35 cellular contexts compared by ENCODE assay signal in the genomic region with DNA sequence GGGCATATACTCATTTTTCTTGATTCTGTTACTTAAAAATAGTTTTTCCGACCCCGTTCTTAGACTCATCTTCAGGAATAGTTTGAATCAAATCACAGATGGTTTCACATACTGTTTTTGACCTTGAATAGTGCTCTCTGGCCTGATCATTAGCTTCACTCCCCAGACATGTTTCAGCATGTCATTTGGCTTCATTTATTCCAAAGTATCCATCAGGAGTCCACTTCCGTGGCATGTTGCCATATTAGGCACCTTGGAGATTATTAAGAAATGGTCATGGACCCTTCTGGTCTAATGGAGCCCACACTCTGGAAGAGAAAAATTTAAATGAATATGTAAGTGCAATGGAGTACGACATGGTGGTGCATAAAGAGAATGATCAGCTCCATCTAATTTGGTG.
"Had no signal": no experiment of that assay in that cellular context is flagged by ENCODE, and none has a peak within 500 bp of the region (broad histone marks: within the 10 kb centered on the region; RNA-seq: fewer than 3 reads in every experiment).

No MANE protein-coding gene starts in this region.

- H3K9me3 ChIP-seq: ascending aorta had no signal

- H3K4me3 ChIP-seq: ascending aorta had no signal

- H3K27ac Mint-ChIP-seq: activated B cell treated with CpG ODN at 0.5 μM for 24 hours; activated CD4-positive, alpha-beta memory T cell treated with anti-CD3 and anti-CD28 coated beads for 36 hours; activated CD4-positive, alpha-beta T cell treated with anti-CD3 and anti-CD28 coated beads, Interleukin-2, amount 10 ng/mL, durations not matched to agents 24 days and 14 days; activated CD8-positive, alpha-beta T cell treated with anti-CD3 and anti-CD28 coated beads for 36 hours; activated naive CD4-positive, alpha-beta T cell treated with anti-CD3 and anti-CD28 coated beads for 36 hours; activated naive CD4-positive, alpha-beta T cell treated with anti-CD3 and anti-CD28 coated beads, Interleukin-2, amount 50 U/mL, for 24 hours; activated naive CD8-positive, alpha-beta T cell; activated naive CD8-positive, alpha-beta T cell treated with anti-CD3 and anti-CD28 coated beads, Interleukin-2, amount 10 ng/mL, durations not matched to agents 7 days and 5 days; activated naive CD8-positive, alpha-beta T cell treated with anti-CD3 and anti-CD28 coated beads, Interleukin-2, amount 50 U/mL, for 24 hours; activated T-cell treated with anti-CD3 and anti-CD28 coated beads, Interleukin-2, amount 50 U/mL, for 72 hours; activated T-helper 1 cell treated with anti-CD3 and anti-CD28 coated beads, Interleukin-12 subunit alpha, Interleukin-12 subunit beta, Interleukin-2, Interleukin-4 antibody, amounts not matched to agents 30 ng/mL and 10 ng/mL and 1 ng/mL, durations not matched to agents 14 hours and 24 hours and 36 hours; activated T-helper 17 cell treated with anti-CD3 and anti-CD28 coated beads, Interleukin-2, amount 50 U/mL, for 72 hours; brain; T-helper 1 cell treated with Interleukin-12 subunit alpha and Interleukin-12 subunit beta and Interleukin-4 antibody, amounts not matched to agents 30 μg/mL and 1 μg/mL, for 36 hours; T-helper 2 cell treated with Interferon-gamma antibody and Interleukin-4, amounts not matched to agents 5 μg/mL and 100 μg/mL, for 36 hours had no signal

- H3K9me3 Mint-ChIP-seq: activated B cell treated with CpG ODN at 0.5 μM for 24 hours; activated CD4-positive, alpha-beta memory T cell treated with anti-CD3 and anti-CD28 coated beads for 36 hours; activated CD4-positive, alpha-beta T cell treated with anti-CD3 and anti-CD28 coated beads, Interleukin-2, amount 10 ng/mL, durations not matched to agents 24 days and 14 days; activated CD8-positive, alpha-beta T cell treated with anti-CD3 and anti-CD28 coated beads for 36 hours; activated naive CD4-positive, alpha-beta T cell treated with anti-CD3 and anti-CD28 coated beads for 36 hours; activated naive CD4-positive, alpha-beta T cell treated with anti-CD3 and anti-CD28 coated beads, Interleukin-2, amount 50 U/mL, for 24 hours; activated naive CD8-positive, alpha-beta T cell treated with anti-CD3 and anti-CD28 coated beads, Interleukin-2, amount 10 ng/mL, durations not matched to agents 7 days and 5 days; activated naive CD8-positive, alpha-beta T cell treated with anti-CD3 and anti-CD28 coated beads, Interleukin-2, amount 50 U/mL, for 24 hours; activated T-cell treated with anti-CD3 and anti-CD28 coated beads, Interleukin-2, amount 50 U/mL, for 4 hours; activated T-cell treated with anti-CD3 and anti-CD28 coated beads, Interleukin-2, amount 50 U/mL, for 72 hours; activated T-helper 1 cell treated with anti-CD3 and anti-CD28 coated beads, Interleukin-12 subunit alpha, Interleukin-12 subunit beta, Interleukin-2, Interleukin-4 antibody, amounts not matched to agents 30 ng/mL and 10 ng/mL and 1 ng/mL, durations not matched to agents 14 hours and 24 hours and 36 hours; activated T-helper 17 cell treated with anti-CD3 and anti-CD28 coated beads, Interleukin-2, amount 50 U/mL, for 72 hours; brain; central memory CD8-positive, alpha-beta T cell; T-helper 1 cell treated with Interleukin-12 subunit alpha and Interleukin-12 subunit beta and Interleukin-4 antibody, amounts not matched to agents 30 μg/mL and 1 μg/mL, for 36 hours; T-helper 2 cell treated with Interferon-gamma antibody and Interleukin-4, amounts not matched to agents 5 μg/mL and 100 μg/mL, for 36 hours had no signal

- H3K4me1 ChIP-seq: ascending aorta had no signal

- H3K27me3 ChIP-seq: ascending aorta had no signal

- H3K36me3 ChIP-seq: ascending aorta had no signal

- H3K27ac ChIP-seq: ascending aorta, VCaP had no signal

- H3K27me3 Mint-ChIP-seq: activated B cell treated with CpG ODN at 0.5 μM for 24 hours; activated CD4-positive, alpha-beta memory T cell treated with anti-CD3 and anti-CD28 coated beads for 36 hours; activated CD4-positive, alpha-beta T cell treated with anti-CD3 and anti-CD28 coated beads, Interleukin-2, amount 10 ng/mL, durations not matched to agents 24 days and 14 days; activated CD8-positive, alpha-beta T cell treated with anti-CD3 and anti-CD28 coated beads for 36 hours; activated naive CD4-positive, alpha-beta T cell treated with anti-CD3 and anti-CD28 coated beads, Interleukin-2, amount 50 U/mL, for 24 hours; activated naive CD8-positive, alpha-beta T cell; activated naive CD8-positive, alpha-beta T cell treated with anti-CD3 and anti-CD28 coated beads, Interleukin-2, amount 10 ng/mL, durations not matched to agents 7 days and 5 days; activated naive CD8-positive, alpha-beta T cell treated with anti-CD3 and anti-CD28 coated beads, Interleukin-2, amount 50 U/mL, for 24 hours; activated T-helper 17 cell treated with anti-CD3 and anti-CD28 coated beads, Interleukin-2, amount 50 U/mL, for 72 hours; central memory CD8-positive, alpha-beta T cell had no signal

- H3K4me3 Mint-ChIP-seq: activated B cell treated with CpG ODN at 0.5 μM for 24 hours; activated CD4-positive, alpha-beta memory T cell treated with anti-CD3 and anti-CD28 coated beads for 36 hours; activated CD4-positive, alpha-beta T cell treated with anti-CD3 and anti-CD28 coated beads, Interleukin-2, amount 10 ng/mL, durations not matched to agents 24 days and 14 days; activated CD8-positive, alpha-beta T cell treated with anti-CD3 and anti-CD28 coated beads for 36 hours; activated naive CD4-positive, alpha-beta T cell treated with anti-CD3 and anti-CD28 coated beads for 36 hours; activated naive CD4-positive, alpha-beta T cell treated with anti-CD3 and anti-CD28 coated beads, Interleukin-2, amount 50 U/mL, for 24 hours; activated naive CD8-positive, alpha-beta T cell; activated naive CD8-positive, alpha-beta T cell treated with anti-CD3 and anti-CD28 coated beads, Interleukin-2, amount 10 ng/mL, durations not matched to agents 7 days and 5 days; activated naive CD8-positive, alpha-beta T cell treated with anti-CD3 and anti-CD28 coated beads, Interleukin-2, amount 50 U/mL, for 24 hours; activated T-cell treated with anti-CD3 and anti-CD28 coated beads, Interleukin-2, amount 50 U/mL, for 4 hours; activated T-cell treated with anti-CD3 and anti-CD28 coated beads, Interleukin-2, amount 50 U/mL, for 72 hours; activated T-helper 1 cell treated with anti-CD3 and anti-CD28 coated beads, Interleukin-12 subunit alpha, Interleukin-12 subunit beta, Interleukin-2, Interleukin-4 antibody, amounts not matched to agents 30 ng/mL and 10 ng/mL and 1 ng/mL, durations not matched to agents 14 hours and 24 hours and 36 hours; activated T-helper 17 cell treated with anti-CD3 and anti-CD28 coated beads, Interleukin-2, amount 50 U/mL, for 72 hours; brain; central memory CD8-positive, alpha-beta T cell; T-helper 1 cell treated with Interleukin-12 subunit alpha and Interleukin-12 subunit beta and Interleukin-4 antibody, amounts not matched to agents 30 μg/mL and 1 μg/mL, for 36 hours; T-helper 2 cell treated with Interferon-gamma antibody and Interleukin-4, amounts not matched to agents 5 μg/mL and 100 μg/mL, for 36 hours had no signal

- DNase-seq: activated B cell treated with CpG ODN at 0.5 μM for 24 hours; activated CD4-positive, alpha-beta memory T cell treated with anti-CD3 and anti-CD28 coated beads for 36 hours; activated CD4-positive, alpha-beta T cell treated with anti-CD3 and anti-CD28 coated beads for 4 hours; activated CD4-positive, alpha-beta T cell treated with anti-CD3 and anti-CD28 coated beads, Interleukin-2, amount 10 ng/mL, durations not matched to agents 24 days and 14 days; activated CD4-positive, alpha-beta T cell treated with anti-CD3 and anti-CD28 coated beads, Interleukin-2, amount 50 U/mL, for 1 hour; activated CD4-positive, alpha-beta T cell treated with anti-CD3 and anti-CD28 coated beads, Interleukin-2, amount 50 U/mL, for 4 hours; activated CD4-positive, CD25-positive, alpha-beta regulatory T cell treated with anti-CD3 and anti-CD28 coated beads, Interleukin-2, amount 50 U/mL, for 72 hours; activated CD8-positive, alpha-beta memory T cell treated with anti-CD3 and anti-CD28 coated beads, Interleukin-2, amount 50 U/mL, for 4 hours; activated CD8-positive, alpha-beta T cell treated with anti-CD3 and anti-CD28 coated beads for 36 hours; activated effector memory CD4-positive, alpha-beta T cell treated with anti-CD3 and anti-CD28 coated beads, Interleukin-2, amount 50 U/mL, for 16 hours; activated gamma-delta T cell treated with Interleukin-2 at 50 U/mL for 16 hours; activated naive CD4-positive, alpha-beta T cell; activated naive CD4-positive, alpha-beta T cell treated with anti-CD3 and anti-CD28 coated beads for 36 hours; activated naive CD8-positive, alpha-beta T cell treated with anti-CD3 and anti-CD28 coated beads, Interleukin-2, amount 10 ng/mL, durations not matched to agents 7 days and 5 days; activated naive CD8-positive, alpha-beta T cell treated with anti-CD3 and anti-CD28 coated beads, Interleukin-2, amount 50 U/mL, for 24 hours; activated T-cell treated with anti-CD3 and anti-CD28 coated beads for 4 hours; activated T-cell treated with anti-CD3 and anti-CD28 coated beads, Interleukin-2, amount 50 U/mL, for 1 hour; activated T-cell treated with anti-CD3 and anti-CD28 coated beads, Interleukin-2, amount 50 U/mL, for 4 hours; activated T-cell treated with anti-CD3 and anti-CD28 coated beads, Interleukin-2, amount 50 U/mL, for 72 hours; amygdala; anterior cingulate cortex; cerebellar nuclear complex; T-helper 1 cell; T-helper 2 cell; T-helper 9 cell had no signal

- H3K36me3 Mint-ChIP-seq: activated CD4-positive, alpha-beta memory T cell treated with anti-CD3 and anti-CD28 coated beads for 36 hours had no signal

- H3K4me1 Mint-ChIP-seq: activated B cell treated with CpG ODN at 0.5 μM for 24 hours; activated T-helper 17 cell treated with anti-CD3 and anti-CD28 coated beads, Interleukin-2, amount 50 U/mL, for 72 hours; central memory CD8-positive, alpha-beta T cell had no signal

- ATAC-seq: activated CD8-positive, alpha-beta T cell treated with anti-CD3 and anti-CD28 coated beads for 36 hours; activated naive CD8-positive, alpha-beta T cell treated with anti-CD3 and anti-CD28 coated beads, Interleukin-2, amount 50 U/mL, for 24 hours; activated T-cell treated with anti-CD3 and anti-CD28 coated beads, Interleukin-2, amount 50 U/mL, for 4 hours; activated T-cell treated with anti-CD3 and anti-CD28 coated beads, Interleukin-2, amount 50 U/mL, for 72 hours; activated T-helper 17 cell treated with anti-CD3 and anti-CD28 coated beads, Interleukin-2, amount 50 U/mL, for 72 hours had no signal
